In genomic region chr1:27522148-27522859, GRCh38 we compare ENCODE assay signal across 8 cellular contexts. TPM values are rescaled to one million over a fixed set of nuclear protein-coding genes. Genes with fewer than 3 reads are reported as not detected.
A peak's percentile ranks its signal among the peaks of the same experiment; 100 is the strongest.
DNase-seq lines count a peak whose midpoint lies in the region; ATAC-seq, FAIRE-seq and TF ChIP-seq lines count a peak whose summit lies in the region.

No MANE protein-coding gene starts in this region.

- H3K36me3 ChIP-seq in muscle layer of colon (ENCODE audit: insufficient read depth, low read length) (no peaks in the 10 kb centered on the region), suprapubic skin (no peaks in the 10 kb centered on the region)

- no peak for TF ChIP-seq CTCF in suprapubic skin (IDR thresholded peaks at IDR 0.05)

- no peak for ATAC-seq in HG03460 (IDR thresholded peaks at IDR 0.05; ENCODE audit: unreplicated experiment)
- no peak for ATAC-seq in HG03097 (IDR thresholded peaks at IDR 0.05; ENCODE audit: low FRiP score, unreplicated experiment)

- FAIRE-seq in GM12891 (lab: Jason Lieb, UNC), result peak; percentile 43

- H3K9me3 ChIP-seq in muscle layer of colon (ENCODE audit: low read length), result no peaks in the 10 kb centered on the region
- no peaks in the 10 kb centered on the region for H3K9me3 ChIP-seq in suprapubic skin

- no peaks in the 10 kb centered on the region for H3K27me3 ChIP-seq in muscle layer of colon (ENCODE audit: control insufficient read depth in 1 of 2, insufficient read depth in 2 of 2, low read length in 2 of 2)
- no peaks in the 10 kb centered on the region for H3K27me3 ChIP-seq in suprapubic skin

- H3K4me3 ChIP-seq in muscle layer of colon (ENCODE audit: low read depth in 1 of 2, low read length in 2 of 2), result peak overlapping the region in 1 of 2 donors; percentile 39
- H3K4me3 ChIP-seq in suprapubic skin, result peak overlapping the region; percentile 25

- 30% methylated on average over 15 of the region's 20 CpGs for WGBS in suprapubic skin

- TF ChIP-seq EP300 in suprapubic skin (IDR thresholded peaks at IDR 0.05), result no peak

- no peak overlapping the region for H3K9ac ChIP-seq in muscle layer of colon (ENCODE audit: low read length)

- no peak for TF ChIP-seq POLR2A in GM12891 (IDR thresholded peaks at IDR 0.05; ENCODE audit: low read depth, low read length)
- no peak for TF ChIP-seq POLR2A in suprapubic skin (IDR thresholded peaks at IDR 0.05)

- H3K27ac ChIP-seq in angular gyrus (ENCODE audit: low read depth, low read length), result peak overlapping the region; percentile 93
- peak overlapping the region; percentile 82 for H3K27ac ChIP-seq in muscle layer of colon (ENCODE audit: low read depth, low read length)
- H3K27ac ChIP-seq in suprapubic skin, result peak overlapping the region; percentile 87

- no peak for DNase-seq in GM12891 (ENCODE audit: insufficient read length, low spot score)
- DNase-seq in T-helper 1 cell, result peak in 4 of 5 donors; percentile 23 to 77 (median 48)
- peak; percentile 86 to 87 for DNase-seq in suprapubic skin (ENCODE audit: low spot score in 2 of 2)
- no peak for DNase-seq in germinal center (ENCODE audit: low spot score)

- H3K4me1 ChIP-seq in muscle layer of colon (ENCODE audit: insufficient read depth, low read length) (peaks cover 79% of the 10 kb centered on the region), suprapubic skin (peaks cover 98% of the 10 kb centered on the region)

TF ChIP-seq in GM12891, 5 proteins besides CTCF, POLR2A, EP300 and RAD21:
- TF ChIP-seq PAX5 (IDR thresholded peaks at IDR 0.05; ENCODE audit: insufficient read depth, low read length, severe bottlenecking) (no peak), POU2F2 (IDR thresholded peaks at IDR 0.05; ENCODE audit: low read depth, low read length) (no peak), SPI1 (IDR thresholded peaks at IDR 0.05; ENCODE audit: low read depth, low read length) (no peak), TAF1 (IDR thresholded peaks at IDR 0.05; ENCODE audit: low read depth, low read length) (no peak), POLR2AphosphoS5 (IDR thresholded peaks at IDR 0.05; ENCODE audit: low read depth, low read length) (no peak)

RNA-seq across cellular contexts. Expression of gene WASF2, which starts 32.3 kb away (rescaled TPM):
- polyA plus RNA-seq in GM12891 (2012; ENCODE audit: low read depth, missing spikeins), result 54.8 TPM
- 10 to 100 TPM; 69.0 to 96.0 (median 90.4) TPM for total RNA-seq in suprapubic skin

Comparison
In these comparisons a context has a peak if more than half of its experiments do, and no peak if none do; other contexts are left out.
1. DNase-seq: peak in T-helper 1 cell (4 of 5) and suprapubic skin (2 of 2); none in GM12891 (single experiment) and germinal center (single experiment).
2. Peak in every context shown above with its lines, with median percentiles within 50 percentile points of each other: H3K27ac ChIP-seq.